ENCODE assay signal across 20 cellular contexts in genomic region chr17:5065227-5065744, GRCh38. TPM values are rescaled to one million over a fixed set of nuclear protein-coding genes. Genes with fewer than 3 reads are reported as not detected.
"Had no signal": no experiment of that assay in that cellular context is flagged by ENCODE, and none has a peak within 500 bp of the region (broad histone marks: within the 10 kb centered on the region; RNA-seq: fewer than 3 reads in every experiment).

No MANE protein-coding gene starts in this region.

- H3K4me1 ChIP-seq: breast epithelium, left lung, pancreas had no signal

- ATAC-seq: activated T-cell treated with anti-CD3 and anti-CD28 coated beads, Interleukin-2, amount 50 U/mL, for 72 hours; effector memory CD8-positive, alpha-beta T cell; left lung; naive thymus-derived CD8-positive, alpha-beta T cell; pancreas; WTC11 had no signal

- H3K36me3 ChIP-seq: breast epithelium, left lung, pancreas, transverse colon had no signal

- DNase-seq: activated CD4-positive, alpha-beta T cell treated with anti-CD3 and anti-CD28 coated beads for 48 hours; activated CD8-positive, alpha-beta memory T cell treated with anti-CD3 and anti-CD28 coated beads, Interleukin-2, amount 50 U/mL, for 48 hours; activated naive CD8-positive, alpha-beta T cell treated with anti-CD3 and anti-CD28 coated beads for 36 hours; activated T-cell treated with anti-CD3 and anti-CD28 coated beads, Interleukin-2, amount 50 U/mL, for 72 hours; anterior cingulate cortex; effector memory CD8-positive, alpha-beta T cell; hippocampal formation; left lung; naive thymus-derived CD8-positive, alpha-beta T cell; stimulated activated CD4-positive, alpha-beta T cell treated with anti-CD3 and anti-CD28 coated beads, Interleukin-12 subunit alpha, Interleukin-12 subunit beta, amount 100 ng/mL, for 4 hours; stimulated activated CD4-positive, alpha-beta T cell treated with anti-CD3 and anti-CD28 coated beads, Interleukin-2, amount 100 ng/mL, for 24 hours; T-helper 2 cell; transverse colon had no signal

- H3K27ac ChIP-seq: breast epithelium, left lung, pancreas, transverse colon had no signal

- H3K9me3 ChIP-seq: breast epithelium, left lung, pancreas, transverse colon had no signal

- H3K27me3 ChIP-seq: breast epithelium, left lung, pancreas, transverse colon had no signal

- H3K4me3 ChIP-seq: breast epithelium, left lung, pancreas, transverse colon had no signal

RNA-seq across cellular contexts. Expression of gene SLC52A1, which starts 30.1 kb away (rescaled TPM):
- total RNA-seq: activated naive CD8-positive, alpha-beta T cell treated with anti-CD3 and anti-CD28 coated beads for 36 hours; cerebellum; glomerular endothelial cell; mononuclear cell; pancreas; subcutaneous adipose tissue had no signal

RNA-seq across cellular contexts. Expression of gene USP6, which starts 50.5 kb away (rescaled TPM):
- total RNA-seq: glomerular endothelial cell had no signal
